Comparison of ENCODE assay signal across 8 cellular contexts in genomic region chr11:9577551-9577950, GRCh38. TPM values are rescaled to one million over a fixed set of nuclear protein-coding genes. Genes with fewer than 3 reads are reported as not detected.
DNase-seq lines count a peak whose midpoint lies in the region; ATAC-seq and TF ChIP-seq lines count a peak whose summit lies in the region.

No MANE protein-coding gene starts in this region.

- CTCF ChIA-PET in activated CD4-positive, alpha-beta T cell treated with anti-CD3 and anti-CD28 coated beads for 36 hours (lab: Charles Lee): interaction anchor here (0.5 to 5.5 kb wide), 7 partner anchors 24 to 392 kb away, joined by 3 to 37 read pairs (median 4); no protein-coding TSS in a partner anchor

- WGBS in stomach, 5 donors: 41 to 58% (median 48%) methylated on average over 7 of the region's 7 CpGs

- peaks cover 31% of the 10 kb centered on the region for H3K4me1 Mint-ChIP-seq in activated CD4-positive, alpha-beta T cell treated with anti-CD3 and anti-CD28 coated beads for 36 hours

- H3K4me3 ChIP-seq in WI38 (ENCODE audit: low read depth, low read length) (peak overlapping the region; percentile 83), stomach (peak overlapping the region; percentile 74 to 96 (median 83))

- DNase-seq in activated CD4-positive, alpha-beta T cell treated with anti-CD3 and anti-CD28 coated beads for 36 hours: no peak
- DNase-seq in activated CD4-positive, alpha-beta T cell treated with anti-CD3 and anti-CD28 coated beads for 4 hours: no peak
- DNase-seq in glomerular visceral epithelial cell (ENCODE audit: extremely low spot score) (peak; percentile 43), stomach (no peak), NOMO-1 treated with DMSO at 0.1 percent for 48 hours (lab: John Stamatoyannopoulos, UW; ENCODE audit: unreplicated experiment) (no peak), iPS-NIHi11 (ENCODE audit: low spot score) (no peak), GOT3 (lab: John Stamatoyannopoulos, UW) (no peak)

- peaks cover 3% of the 10 kb centered on the region for H3K27me3 Mint-ChIP-seq in activated CD4-positive, alpha-beta T cell treated with anti-CD3 and anti-CD28 coated beads for 36 hours

- peaks cover 0 to 50% (median 24%) of the 10 kb centered on the region in 4 donors for H3K4me1 ChIP-seq in stomach

- no peaks in the 10 kb centered on the region for H3K27me3 ChIP-seq in stomach

- peaks cover 72% of the 10 kb centered on the region for H3K36me3 Mint-ChIP-seq in activated CD4-positive, alpha-beta T cell treated with anti-CD3 and anti-CD28 coated beads for 36 hours (ENCODE audit: low read depth)

- no peak for TF ChIP-seq CTCF in WI38 (IDR thresholded peaks at IDR 0.05; ENCODE audit: low read depth, low read length)
- TF ChIP-seq CTCF in stomach (IDR thresholded peaks at IDR 0.05): no peak

- POLR2A ChIA-PET in activated CD4-positive, alpha-beta T cell treated with anti-CD3 and anti-CD28 coated beads for 36 hours (lab: Charles Lee): interaction anchor here (0.6 to 1.3 kb wide), 2 partner anchors 23 to 161 kb away, joined by 8 to 10 read pairs; no protein-coding TSS in a partner anchor

- H3K27ac ChIP-seq in stomach: peak overlapping the region in 3 of 5 donors; percentile 57 to 96 (median 95)

- TF ChIP-seq EP300 in stomach (IDR thresholded peaks at IDR 0.05): no peak

- no peak for ATAC-seq in activated CD4-positive, alpha-beta T cell treated with anti-CD3 and anti-CD28 coated beads for 36 hours

- TF ChIP-seq POLR2A in stomach (IDR thresholded peaks at IDR 0.05): no peak

- no peaks in the 10 kb centered on the region for H3K9me3 ChIP-seq in stomach

- peak overlapping the region; percentile 19 for H3K27ac Mint-ChIP-seq in activated CD4-positive, alpha-beta T cell treated with anti-CD3 and anti-CD28 coated beads for 36 hours

- no peaks in the 10 kb centered on the region for H3K9me3 Mint-ChIP-seq in activated CD4-positive, alpha-beta T cell treated with anti-CD3 and anti-CD28 coated beads for 36 hours (ENCODE audit: low read depth)

- H3K4me3 Mint-ChIP-seq in activated CD4-positive, alpha-beta T cell treated with anti-CD3 and anti-CD28 coated beads for 36 hours: peak overlapping the region; percentile 51

- peaks cover 9 to 50% (median 37%) of the 10 kb centered on the region in 4 donors for H3K36me3 ChIP-seq in stomach

- intact Hi-C loops in activated CD4-positive, alpha-beta T cell treated with anti-CD3 and anti-CD28 coated beads for 36 hours (cut with DNase I, micrococcal nuclease): no loop called here
- intact Hi-C loops in stomach (cut with DNase I; ENCODE audit: low total_unique reads): no loop called here

RNA-seq across cellular contexts. Expression of gene WEE1, which starts 4.1 kb away (rescaled TPM):
- 10 to 100 TPM; 44.8 to 46.5 TPM for total RNA-seq in activated CD4-positive, alpha-beta T cell treated with anti-CD3 and anti-CD28 coated beads for 36 hours
- total RNA-seq in stomach: 10 to 100 TPM; 11.7 to 79.1 (median 29.6) TPM
- 10 to 100 TPM in 2 of 3 donors, 1 to 10 TPM in 1; 5.0 to 29.8 (median 12.9) TPM for polyA plus RNA-seq in stomach
